18 cellular contexts compared by ENCODE assay signal in the genomic region with DNA sequence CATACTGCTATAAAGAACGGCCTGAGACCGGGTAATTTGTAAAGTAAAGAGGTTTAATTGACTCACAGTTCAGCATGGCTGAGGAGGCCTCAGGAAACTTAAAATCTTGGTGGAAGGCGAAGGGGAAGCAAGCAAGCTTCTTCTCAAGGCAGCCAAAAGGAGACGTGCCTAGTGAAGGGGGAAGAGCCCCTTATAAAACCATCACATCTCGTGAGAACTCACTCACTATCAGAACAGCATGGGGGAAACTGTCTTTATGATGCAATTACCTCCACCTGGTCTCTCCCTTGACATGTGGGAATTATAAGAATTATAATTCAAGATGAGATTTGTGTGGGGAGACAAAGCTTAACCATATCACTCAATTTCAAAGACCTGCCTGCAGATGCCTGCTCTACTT.
DNase-seq lines count a peak whose midpoint lies in the region; ATAC-seq, FAIRE-seq and TF ChIP-seq lines count a peak whose summit lies in the region.
"Had no signal": no experiment of that assay in that cellular context is flagged by ENCODE, and none has a peak within 500 bp of the region (broad histone marks: within the 10 kb centered on the region; RNA-seq: fewer than 3 reads in every experiment).

No MANE protein-coding gene starts in this region.

- H4K91ac ChIP-seq in H9 (ENCODE audit: insufficient read length, low read depth, low read length): no peak overlapping the region
- H4K91ac ChIP-seq in H1 (replicated peaks; ENCODE audit: insufficient read length, low read length): no peak overlapping the region
- H4K91ac ChIP-seq in mesenchymal stem cell (ENCODE audit: low read length): no peak overlapping the region

- H3K23ac ChIP-seq in H9 (ENCODE audit: insufficient read length, low read depth, low read length) (no peak overlapping the region), H1 (ENCODE audit: insufficient read length) (no peak overlapping the region), mesenchymal stem cell (ENCODE audit: low read length in 2 of 2) (no peak overlapping the region)

- H3T11ph ChIP-seq in H9 (ENCODE audit: low read length): no peak overlapping the region

- TF ChIP-seq CTCF in H9 (conservative IDR thresholded peaks at IDR 0.05): no peak
- no peak for TF ChIP-seq CTCF in H1 (IDR thresholded peaks at IDR 0.05; ENCODE audit: control extremely low read depth in 1 of 3, insufficient read depth in 1 of 3, low read depth in 1 of 3, low read length in 3 of 3)
- no peak for TF ChIP-seq CTCF in GM20000 (IDR thresholded peaks at IDR 0.05; ENCODE audit: extremely low read depth, missing control alignments)
- TF ChIP-seq CTCF in esophagus muscularis mucosa (IDR thresholded peaks at IDR 0.05): no peak

- H2AK5ac ChIP-seq in H9 (ENCODE audit: insufficient read length, low read length) (no peak overlapping the region), H1 (ENCODE audit: low read depth, low read length) (no peak overlapping the region), mesenchymal stem cell (ENCODE audit: low read length, severe bottlenecking) (no peak overlapping the region)

- no peak overlapping the region; a peak in 1 of 5 replicates for H3K4me3 Mint-ChIP-seq in H9
- H3K4me3 Mint-ChIP-seq: B cell; CD8-positive, alpha-beta T cell had no signal

- CTCF ChIA-PET in H1 (lab: Charles Lee; ENCODE audit: partially characterized antibody): interaction anchor here (1.4 kb wide), 1 partner anchor 11 kb away, joined by 4 read pairs; no protein-coding TSS in a partner anchor

- H2BK12ac ChIP-seq in H9 (ENCODE audit: insufficient read length, low read depth, low read length) (no peak overlapping the region), H1 (ENCODE audit: low read depth, low read length) (no peak overlapping the region), mesenchymal stem cell (ENCODE audit: low read length in 2 of 2) (no peak overlapping the region)

- H3K9ac ChIP-seq in H9 (ENCODE audit: extremely low read depth, insufficient read length, low read length) (no peak overlapping the region), H1 (replicated peaks in 1 of 4; ENCODE audit: extremely low read depth in 1 of 4, low read depth in 3 of 4, low read length in 3 of 4) (no peak overlapping the region), mesenchymal stem cell (ENCODE audit: low read length) (no peak overlapping the region)
- H3K9ac ChIP-seq: BLaER1 treated with 17β-estradiol and CSF1 and Interleukin-3, amounts not matched to agents 10 nM and 100 nM; GM23248 had no signal

- TF ChIP-seq POLR2A in H1 (IDR thresholded peaks at IDR 0.05; ENCODE audit: control extremely low read depth in 1 of 2, low read depth in 2 of 2, low read length in 2 of 2) (no peak), esophagus muscularis mucosa (IDR thresholded peaks at IDR 0.05; ENCODE audit: low read depth) (no peak)

- peak overlapping the region in 1 of 4 experiments; percentile 16; a peak in 1 of 8 replicates for H3K4me3 ChIP-seq in H1 (ENCODE audit: extremely low read depth in 1 of 4, insufficient read depth in 2 of 4, low read depth in 3 of 4, low read length in 4 of 4)
- H3K4me3 ChIP-seq in mesenchymal stem cell (ENCODE audit: insufficient read depth in 1 of 2, low read depth in 1 of 2, low read length in 2 of 2): no peak overlapping the region
- H3K4me3 ChIP-seq in esophagus muscularis mucosa: no peak overlapping the region
- H3K4me3 ChIP-seq: BLaER1 treated with 17β-estradiol and CSF1 and Interleukin-3, amounts not matched to agents 10 nM and 100 nM; GM23248 had no signal

- no peak for ATAC-seq in HG02610 (IDR thresholded peaks at IDR 0.05; ENCODE audit: unreplicated experiment)
- no peak for ATAC-seq in GM19328 (IDR thresholded peaks at IDR 0.05; ENCODE audit: unreplicated experiment)
- ATAC-seq: CD8-positive, alpha-beta T cell had no signal

- DNase-seq in H9 (no peak), NCI-H69 (lab: John Stamatoyannopoulos, UW) (peak; percentile 38), H1 (ENCODE audit: low read depth in 1 of 2, low spot score in 2 of 2) (no peak), mesenchymal stem cell (no peak), GM20000 (ENCODE audit: low spot score) (no peak), esophagus muscularis mucosa (ENCODE audit: extremely low spot score) (no peak)
- DNase-seq: Calu3; CD8-positive, alpha-beta T cell; DMS79 treated with DMSO at 0.1 percent for 48 hours; GF-D8; GM23248; H7; KG1 had no signal

- H3K14ac ChIP-seq in H9 (ENCODE audit: insufficient read depth, low read length) (no peak overlapping the region), H1 (ENCODE audit: insufficient read length) (no peak overlapping the region), mesenchymal stem cell (ENCODE audit: low read length in 2 of 2) (no peak overlapping the region)

- POLR2A ChIA-PET in H1 (lab: Charles Lee; ENCODE audit: partially characterized antibody): no interaction called here

- no peaks in the 10 kb centered on the region for H3K9me3 ChIP-seq in H9 (ENCODE audit: control insufficient read depth, low read depth, low read length)
- H3K9me3 ChIP-seq in H1 (ENCODE audit: insufficient read depth in 2 of 2, low read depth in 1 of 2, low read length in 1 of 2): no peaks in the 10 kb centered on the region
- no peaks in the 10 kb centered on the region for H3K9me3 ChIP-seq in mesenchymal stem cell (ENCODE audit: control insufficient read depth, low read length)
- no peaks in the 10 kb centered on the region for H3K9me3 ChIP-seq in esophagus muscularis mucosa
- H3K9me3 ChIP-seq: BLaER1 treated with 17β-estradiol and CSF1 and Interleukin-3, amounts not matched to agents 10 nM and 100 nM had no signal

- no peak overlapping the region for H2BK15ac ChIP-seq in H9 (ENCODE audit: low read depth, low read length)
- H2BK15ac ChIP-seq in H1 (ENCODE audit: low read length): no peak overlapping the region
- peak overlapping the region; percentile 48 for H2BK15ac ChIP-seq in mesenchymal stem cell (ENCODE audit: low read depth, poor library complexity, severe bottlenecking)

- H3K23me2 ChIP-seq in H9 (ENCODE audit: insufficient read length, low read depth, low read length, poor library complexity, severe bottlenecking) (no peaks in the 10 kb centered on the region), H1 (ENCODE audit: low read depth, low read length) (no peaks in the 10 kb centered on the region)

- H3K36me3 ChIP-seq in H1 (ENCODE audit: control insufficient read depth in 2 of 4, insufficient read depth in 4 of 4, low read length in 3 of 4) (no peaks in the 10 kb centered on the region), mesenchymal stem cell (ENCODE audit: control insufficient read depth in 1 of 2, insufficient read depth in 2 of 2, low read depth in 1 of 2, low read length in 2 of 2) (no peaks in the 10 kb centered on the region), esophagus muscularis mucosa (no peaks in the 10 kb centered on the region)
- H3K36me3 ChIP-seq: BLaER1 treated with 17β-estradiol and CSF1 and Interleukin-3, amounts not matched to agents 10 nM and 100 nM had no signal

- no peaks in the 10 kb centered on the region for H3K27me3 ChIP-seq in H9 (ENCODE audit: insufficient read depth, low read length)
- H3K27me3 ChIP-seq in H1 (replicated peaks in 1 of 4; ENCODE audit: control insufficient read depth in 3 of 4, extremely low read depth in 1 of 4, insufficient read depth in 3 of 4, low read length in 3 of 4): no peaks in the 10 kb centered on the region
- no peaks in the 10 kb centered on the region for H3K27me3 ChIP-seq in mesenchymal stem cell (ENCODE audit: control insufficient read depth in 1 of 2, insufficient read depth in 1 of 2, low read length in 2 of 2)
- H3K27me3 ChIP-seq in esophagus muscularis mucosa: no peaks in the 10 kb centered on the region
- H3K27me3 ChIP-seq: BLaER1 treated with 17β-estradiol and CSF1 and Interleukin-3, amounts not matched to agents 10 nM and 100 nM had no signal

- H2BK20ac ChIP-seq in H9 (ENCODE audit: low read depth, low read length, poor library complexity, severe bottlenecking) (no peak overlapping the region), H1 (ENCODE audit: low read length) (no peak overlapping the region)

- no peak overlapping the region for H2AFZ ChIP-seq in H9 (ENCODE audit: low read length)
- H2AFZ ChIP-seq in H1 (ENCODE audit: low read length): no peak overlapping the region
- H2AFZ ChIP-seq in mesenchymal stem cell (ENCODE audit: low read depth, low read length): no peak overlapping the region
- H2AFZ ChIP-seq: GM23248 had no signal

- no peak overlapping the region for H2BK120ac ChIP-seq in H9 (ENCODE audit: low read depth, low read length, poor library complexity, severe bottlenecking)
- H2BK120ac ChIP-seq in H1 (replicated peaks; ENCODE audit: low read depth, low read length): no peak overlapping the region
- H2BK120ac ChIP-seq in mesenchymal stem cell (ENCODE audit: low read depth, low read length): no peak overlapping the region

- H3K4me1 ChIP-seq in H9 (ENCODE audit: insufficient read depth, low read length) (no peaks in the 10 kb centered on the region), H1 (replicated peaks in 1 of 4; ENCODE audit: control insufficient read depth in 3 of 4, insufficient read depth in 4 of 4, low read length in 3 of 4) (no peaks in the 10 kb centered on the region), mesenchymal stem cell (ENCODE audit: control insufficient read depth, insufficient read depth, low read depth, low read length) (no peaks in the 10 kb centered on the region), esophagus muscularis mucosa (no peaks in the 10 kb centered on the region)
- H3K4me1 ChIP-seq: BLaER1 treated with 17β-estradiol and CSF1 and Interleukin-3, amounts not matched to agents 10 nM and 100 nM had no signal

- peak overlapping the region in 2 of 3 experiments; percentile 1 to 90; a peak in 3 of 7 replicates for H3K27ac Mint-ChIP-seq in H9
- H3K27ac Mint-ChIP-seq: B cell; CD8-positive, alpha-beta T cell had no signal

- no peak for TF ChIP-seq RAD21 in H1 (IDR thresholded peaks at IDR 0.05 in 1 of 2, conservative IDR thresholded peaks at IDR 0.05 in 1 of 2; ENCODE audit: low read depth in 2 of 2, low read length in 2 of 2)

- H4K20me1 ChIP-seq in H9 (ENCODE audit: control insufficient read depth, insufficient read depth, insufficient read length) (no peaks in the 10 kb centered on the region), H1 (replicated peaks in 1 of 2; ENCODE audit: control insufficient read depth in 1 of 2, insufficient read depth in 2 of 2, low read length in 2 of 2) (no peaks in the 10 kb centered on the region)
- H4K20me1 ChIP-seq: BLaER1 treated with 17β-estradiol and CSF1 and Interleukin-3, amounts not matched to agents 10 nM and 100 nM had no signal

- FAIRE-seq in H1 (lab: Jason Lieb, UNC): peak; percentile 13
- FAIRE-seq: HTR-8/SVneo had no signal

- WGBS in H9 (ENCODE audit: extremely low coverage, insufficient read length, low lambda C conversion rate): no CpG with 5 or more reads among the region's 5 CpGs
- 73% methylated on average over 5 of the region's 5 CpGs; no CpG with 5 or more reads in 1 of the 2 experiments for WGBS in H1 (ENCODE audit: extremely low coverage in 1 of 2, insufficient coverage in 1 of 2, insufficient read length in 1 of 2, insufficient replicate concordance in 2 of 2, low coverage in 1 of 2, low lambda C conversion rate in 2 of 2, missing lambda C conversion rate in 1 of 2), 2 experiments
- 94% methylated on average over 4 of the region's 5 CpGs for whole genome bisulfite sequencing in mesenchymal stem cell
- 83% methylated on average over 5 of the region's 5 CpGs for WGBS in esophagus muscularis mucosa

- H3K4me2 ChIP-seq in H9 (ENCODE audit: insufficient read depth, insufficient read length, low read length): no peak overlapping the region
- peak overlapping the region in 1 of 2 experiments; percentile 28; a peak in 2 of 4 replicates for H3K4me2 ChIP-seq in H1 (ENCODE audit: insufficient read depth in 1 of 2, low read depth in 2 of 2, low read length in 2 of 2)
- no peak overlapping the region for H3K4me2 ChIP-seq in mesenchymal stem cell (ENCODE audit: low read length, poor library complexity, severe bottlenecking)
- H3K4me2 ChIP-seq: BLaER1 treated with 17β-estradiol and CSF1 and Interleukin-3, amounts not matched to agents 10 nM and 100 nM had no signal

- H2BK5ac ChIP-seq in H9 (ENCODE audit: insufficient read length, low read length) (no peak overlapping the region), H1 (ENCODE audit: low read depth, low read length) (no peak overlapping the region), mesenchymal stem cell (ENCODE audit: low read depth, low read length, poor library complexity, severe bottlenecking) (no peak overlapping the region)

- H4K8ac ChIP-seq in H9 (replicated peaks; ENCODE audit: insufficient read length, low read depth, low read length) (no peak overlapping the region), H1 (ENCODE audit: extremely low read depth, insufficient read depth, low read length) (no peak overlapping the region), mesenchymal stem cell (ENCODE audit: low read length) (no peak overlapping the region)

- H3K36me3 Mint-ChIP-seq in H9 (ENCODE audit: insufficient read depth in 1 of 3, low read depth in 3 of 3): peaks cover 0 to 14% (median 3%) of the 10 kb centered on the region in 3 experiments; a peak in 4 of 7 replicates
- H3K36me3 Mint-ChIP-seq: CD8-positive, alpha-beta T cell had no signal

- H3K4me1 Mint-ChIP-seq in H9: peaks cover 17 to 21% of the 10 kb centered on the region in 2 experiments
- H3K4me1 Mint-ChIP-seq: B cell had no signal

- intact Hi-C loops in esophagus muscularis mucosa (cut with DNase I): no loop called here

- H4K5ac ChIP-seq in H9 (ENCODE audit: insufficient read length, low read depth, low read length) (no peak overlapping the region), H1 (ENCODE audit: insufficient read length, low read depth, low read length) (no peak overlapping the region)

- H3K9me3 Mint-ChIP-seq in H9: peaks cover 4% of the 10 kb centered on the region in 2 experiments; a peak in 4 of 5 replicates

- no peaks in the 10 kb centered on the region for H3K79me1 ChIP-seq in H9 (ENCODE audit: insufficient read depth, low read depth, low read length, poor library complexity, severe bottlenecking)
- no peaks in the 10 kb centered on the region for H3K79me1 ChIP-seq in H1 (ENCODE audit: low read depth, low read length)
- H3K79me1 ChIP-seq in mesenchymal stem cell (replicated peaks; ENCODE audit: low read length, poor library complexity, severe bottlenecking): no peaks in the 10 kb centered on the region

- no peak overlapping the region for H3K27ac ChIP-seq in H9 (ENCODE audit: insufficient read length, low read depth, low read length)
- H3K27ac ChIP-seq in H1 (ENCODE audit: low read depth, low read length): no peak overlapping the region
- no peak overlapping the region for H3K27ac ChIP-seq in mesenchymal stem cell (ENCODE audit: low read length, poor library complexity, severe bottlenecking)
- no peak overlapping the region for H3K27ac ChIP-seq in esophagus muscularis mucosa (replicated peaks in 1 of 4)
- H3K27ac ChIP-seq: BLaER1 treated with 17β-estradiol and CSF1 and Interleukin-3, amounts not matched to agents 10 nM and 100 nM; GM23248 had no signal

- H3K18ac ChIP-seq in H9 (ENCODE audit: insufficient read length, low read depth, low read length) (no peak overlapping the region), H1 (ENCODE audit: extremely low read depth, low read length) (no peak overlapping the region), mesenchymal stem cell (ENCODE audit: low read depth in 1 of 2, low read length in 2 of 2) (no peak overlapping the region)

- H3K56ac ChIP-seq in H9 (ENCODE audit: insufficient read length, low read depth, low read length) (no peak overlapping the region), H1 (replicated peaks; ENCODE audit: insufficient read length, low read depth, low read length) (no peak overlapping the region)

- no peaks in the 10 kb centered on the region for H3K27me3 Mint-ChIP-seq in H9 (ENCODE audit: low read depth)
- H3K27me3 Mint-ChIP-seq: B cell had no signal

- no peak for TF ChIP-seq EP300 in H1 (IDR thresholded peaks at IDR 0.05; ENCODE audit: borderline replicate concordance in 1 of 2, low read depth in 2 of 2, low read length in 2 of 2)
- TF ChIP-seq EP300 in esophagus muscularis mucosa (IDR thresholded peaks at IDR 0.05): no peak

- no peak overlapping the region for H3K4ac ChIP-seq in H9 (ENCODE audit: low read depth, low read length)
- no peak overlapping the region for H3K4ac ChIP-seq in H1 (replicated peaks; ENCODE audit: insufficient read length, low read depth, low read length)
- no peak overlapping the region for H3K4ac ChIP-seq in mesenchymal stem cell (ENCODE audit: low read depth in 1 of 2, low read length in 2 of 2)

- H3K79me2 ChIP-seq in H9 (ENCODE audit: insufficient read depth, low read length): no peaks in the 10 kb centered on the region
- no peaks in the 10 kb centered on the region for H3K79me2 ChIP-seq in H1 (ENCODE audit: control insufficient read depth in 1 of 2, insufficient read depth in 2 of 2, low read length in 2 of 2)
